In genomic region chr10:43084812-43085211, GRCh38 we compare ENCODE assay signal across 27 cellular contexts. TPM values are rescaled to one million over a fixed set of nuclear protein-coding genes. Genes with fewer than 3 reads are reported as not detected.
"Had no signal": no experiment of that assay in that cellular context is flagged by ENCODE, and none has a peak within 500 bp of the region (broad histone marks: within the 10 kb centered on the region; RNA-seq: fewer than 3 reads in every experiment).

No MANE protein-coding gene starts in this region.

- H3K4me3 ChIP-seq: colonic mucosa, esophagus muscularis mucosa, gastroesophageal sphincter, heart left ventricle, hepatocyte, left lung, pancreas, right lobe of liver, suprapubic skin, transverse colon, upper lobe of right lung, uterus had no signal

- H3K27ac ChIP-seq: colonic mucosa, epithelial cell of prostate, esophagus muscularis mucosa, foreskin keratinocyte, gastroesophageal sphincter, heart left ventricle, hepatocyte, left lung, neutrophil, pancreas, right lobe of liver, suprapubic skin, transverse colon, upper lobe of right lung, uterus had no signal

- H3K36me3 ChIP-seq: colonic mucosa, esophagus muscularis mucosa, gastroesophageal sphincter, heart left ventricle, left lung, neutrophil, pancreas, right lobe of liver, suprapubic skin, transverse colon, upper lobe of right lung, uterus had no signal

- ATAC-seq: foreskin keratinocyte; gastroesophageal sphincter; heart left ventricle; left lung; naive thymus-derived CD8-positive, alpha-beta T cell; right lobe of liver; stimulated activated naive CD8-positive, alpha-beta T cell treated with anti-CD3 and anti-CD28 coated beads, Interleukin-15, amount 100 ng/mL, for 72 hours; upper lobe of right lung had no signal

- H3K27me3 ChIP-seq: colonic mucosa, pancreas, right lobe of liver, transverse colon, uterus had no signal

- DNase-seq: colonic mucosa; effector CD8-positive, alpha-beta T cell; endodermal cell; foreskin keratinocyte; heart left ventricle; kidney; left lung; mammary epithelial cell; naive thymus-derived CD8-positive, alpha-beta T cell; retina; right lobe of liver; small intestine; stimulated activated CD4-positive, alpha-beta T cell treated with anti-CD3 and anti-CD28 coated beads, Interleukin-15, amount 100 ng/mL, for 24 hours; stimulated activated CD4-positive, alpha-beta T cell treated with anti-CD3 and anti-CD28 coated beads, Interleukin-2, amount 100 ng/mL, for 48 hours; stimulated activated CD8-positive, alpha-beta memory T cell treated with anti-CD3 and anti-CD28 coated beads, Interleukin-4, amount 100 ng/mL, for 48 hours; stimulated activated naive CD4-positive, alpha-beta T cell; stimulated activated naive CD8-positive, alpha-beta T cell treated with anti-CD3 and anti-CD28 coated beads, Interleukin-15, amount 100 ng/mL, for 72 hours; transverse colon; upper lobe of right lung; uterus had no signal

- H3K4me1 ChIP-seq: colonic mucosa, esophagus muscularis mucosa, foreskin keratinocyte, gastroesophageal sphincter, heart left ventricle, suprapubic skin, transverse colon, upper lobe of right lung, uterus had no signal

- H3K9me3 ChIP-seq: colonic mucosa, esophagus muscularis mucosa, gastroesophageal sphincter, heart left ventricle, left lung, neutrophil, pancreas, right lobe of liver, suprapubic skin, transverse colon, upper lobe of right lung, uterus had no signal

RNA-seq across cellular contexts. Expression of gene RET, which starts 7.9 kb away (rescaled TPM):
- total RNA-seq: naive thymus-derived CD8-positive, alpha-beta T cell had no signal
- polyA plus RNA-seq: hepatocyte; naive thymus-derived CD8-positive, alpha-beta T cell had no signal
